ENCODE assay signal across 8 cellular contexts in the genomic region with DNA sequence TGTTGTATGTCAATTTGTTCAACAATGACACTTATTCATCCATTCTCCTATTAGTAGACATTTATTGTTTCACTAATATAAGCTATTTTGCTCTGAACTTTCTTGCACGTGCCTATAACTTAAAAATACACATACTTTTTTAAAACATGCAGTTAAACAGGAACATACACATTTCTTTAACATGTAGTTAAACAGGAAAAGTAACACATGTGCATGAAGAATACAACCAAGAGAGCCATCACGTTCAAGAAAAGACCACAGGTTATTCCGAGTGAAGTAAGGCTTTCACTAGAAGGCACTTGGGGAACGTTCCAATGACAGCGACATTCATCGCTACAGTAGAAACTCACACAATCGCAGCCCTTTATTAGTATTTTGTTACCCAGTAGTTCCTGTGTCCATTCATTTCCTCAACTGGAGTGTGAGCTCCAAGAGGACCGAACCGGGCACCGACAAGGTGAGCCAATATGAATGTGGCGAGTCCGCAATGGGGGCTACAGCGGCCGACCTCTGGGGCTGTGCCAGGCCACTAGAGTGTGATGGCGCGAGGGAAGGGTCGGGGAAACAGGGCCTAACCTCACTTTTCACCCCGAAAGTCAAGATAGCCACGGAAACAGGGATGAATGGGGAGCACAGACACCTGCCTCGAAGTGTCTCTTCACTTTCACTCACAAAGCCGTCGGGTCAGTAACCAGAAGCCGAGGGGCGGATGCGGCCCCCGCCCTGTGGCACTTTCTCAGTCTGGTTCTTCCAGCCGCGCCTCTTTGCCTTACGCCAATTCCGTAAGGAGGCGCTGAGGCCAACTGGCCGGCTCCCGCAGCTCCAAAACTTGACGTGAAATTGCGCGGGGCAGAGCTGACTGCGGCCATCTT. TPM values are rescaled to one million over a fixed set of nuclear protein-coding genes. Genes with fewer than 3 reads are reported as not detected.
A peak's percentile ranks its signal among the peaks of the same experiment; 100 is the strongest.
DNase-seq lines count a peak whose midpoint lies in the region; ATAC-seq and TF ChIP-seq lines count a peak whose summit lies in the region.

No MANE protein-coding gene starts in this region.

- peak overlapping the region; percentile 57 for H2BK20ac ChIP-seq in IMR-90 (ENCODE audit: low read depth, low read length)

- H3K4me3 Mint-ChIP-seq in stimulated activated memory B cell treated with anti-CD40 and anti-IgM and Interleukin-4, amounts not matched to agents 10 μg/mL and 1 μg/mL and 100 μg/mL, for 72 hours: peak overlapping the region; percentile 98

- peak overlapping the region; percentile 93 for H3K23ac ChIP-seq in IMR-90 (ENCODE audit: low read depth, low read length)

- in situ Hi-C loops in IMR-90 (cut with MboI; ENCODE audit: low sequenced_read_pairs): loop anchor here (5.0 kb wide), 1 partner anchor 38 kb away; no protein-coding TSS in a partner anchor

- TF ChIP-seq RAD21 in IMR-90 (IDR thresholded peaks at IDR 0.05; ENCODE audit: low read length): no peak

- H3K79me2 ChIP-seq in OCI-LY1 (ENCODE audit: insufficient read depth, low read length): peaks cover 33% of the 10 kb centered on the region

- H2AFZ ChIP-seq in IMR-90 (replicated peaks; ENCODE audit: low read length, poor library complexity) (peak overlapping the region; percentile 88), OCI-LY1 (ENCODE audit: low read length) (peak overlapping the region; percentile 12; the same call in 1 of the 2 replicates)

- peak overlapping the region; percentile 97 for H3K18ac ChIP-seq in IMR-90 (ENCODE audit: low read depth, low read length)

- no peaks in the 10 kb centered on the region for H3K27me3 ChIP-seq in IMR-90 (ENCODE audit: control insufficient read depth, insufficient read depth, low read length)
- no peaks in the 10 kb centered on the region for H3K27me3 ChIP-seq in OCI-LY1 (ENCODE audit: insufficient read depth, low read length)
- H3K27me3 ChIP-seq in esophagus muscularis mucosa: no peaks in the 10 kb centered on the region

- peak overlapping the region; percentile 96 for H2BK5ac ChIP-seq in IMR-90 (ENCODE audit: low read depth, low read length, poor library complexity, severe bottlenecking)

- H3F3A ChIP-seq in OCI-LY1 (ENCODE audit: insufficient read depth, low read length): no peaks in the 10 kb centered on the region

- no peaks in the 10 kb centered on the region for H3K9me2 ChIP-seq in OCI-LY1 (ENCODE audit: low read depth, low read length)

- peak; percentile 46 for ATAC-seq in GM21576 (IDR thresholded peaks at IDR 0.05; ENCODE audit: unreplicated experiment)
- peak; percentile 65 for ATAC-seq in IMR-90 (ENCODE audit: low read depth)
- ATAC-seq in stimulated activated memory B cell treated with anti-CD40 and anti-IgM and Interleukin-4, amounts not matched to agents 10 μg/mL and 1 μg/mL and 100 μg/mL, for 72 hours: peak; percentile 82

- BruUV-seq in IMR-90 (replicated peaks; lab: Mats Ljungman, UMichigan): TSS peak; percentile 74

- peaks cover 34% of the 10 kb centered on the region for H4K20me1 ChIP-seq in IMR-90 (ENCODE audit: insufficient read depth, low read length)
- H4K20me1 ChIP-seq in OCI-LY1 (ENCODE audit: insufficient read depth, low read length): no peaks in the 10 kb centered on the region

- H3K9me3 ChIP-seq in IMR-90 (ENCODE audit: control insufficient read depth, insufficient read depth, low read length) (no peaks in the 10 kb centered on the region), OCI-LY1 (ENCODE audit: low read length) (peaks cover 4% of the 10 kb centered on the region), esophagus muscularis mucosa (no peaks in the 10 kb centered on the region)

- H2AK9ac ChIP-seq in IMR-90 (replicated peaks; ENCODE audit: low read depth, low read length, poor library complexity): peak overlapping the region; percentile 88

- CTCF ChIA-PET in IMR-90 (lab: Yijun Ruan, JAX): interaction anchor here (0.9 to 1.5 kb wide), 4 partner anchors 15 to 108 kb away, joined by 3 read pairs; no protein-coding TSS in a partner anchor

- H3K27ac Mint-ChIP-seq in stimulated activated memory B cell treated with anti-CD40 and anti-IgM and Interleukin-4, amounts not matched to agents 10 μg/mL and 1 μg/mL and 100 μg/mL, for 72 hours: peak overlapping the region; percentile 97

- H3K27ac ChIP-seq in IMR-90 (ENCODE audit: insufficient read depth, low read length) (peak overlapping the region; percentile 95), OCI-LY1 (ENCODE audit: low read depth, low read length, poor library complexity, severe bottlenecking) (peak overlapping the region; percentile 74), esophagus muscularis mucosa (replicated peaks in 1 of 4) (peak overlapping the region; percentile 96 to 99 (median 98))

- peak overlapping the region; percentile 92 for H3K4me3 ChIP-seq in IMR-90 (ENCODE audit: insufficient read depth, low read depth, low read length)
- peak overlapping the region; percentile 81 for H3K4me3 ChIP-seq in OCI-LY1 (ENCODE audit: low read depth, low read length, poor library complexity, severe bottlenecking)
- H3K4me3 ChIP-seq in esophagus muscularis mucosa: peak overlapping the region; percentile 71 to 99 (median 96)

- peaks cover 42% of the 10 kb centered on the region for H3K36me3 Mint-ChIP-seq in stimulated activated memory B cell treated with anti-CD40 and anti-IgM and Interleukin-4, amounts not matched to agents 10 μg/mL and 1 μg/mL and 100 μg/mL, for 72 hours

- H2AK5ac ChIP-seq in IMR-90 (ENCODE audit: low read depth, low read length): peak overlapping the region; percentile 41

- H3K4me1 ChIP-seq in IMR-90 (ENCODE audit: control insufficient read depth, insufficient read depth, low read length) (no peaks in the 10 kb centered on the region), OCI-LY1 (ENCODE audit: insufficient read depth, low read length, severe bottlenecking) (peaks cover 34% of the 10 kb centered on the region), esophagus muscularis mucosa (peaks cover 25 to 40% (median 36%) of the 10 kb centered on the region in 4 donors)

- H3K27me3 Mint-ChIP-seq in stimulated activated memory B cell treated with anti-CD40 and anti-IgM and Interleukin-4, amounts not matched to agents 10 μg/mL and 1 μg/mL and 100 μg/mL, for 72 hours: no peaks in the 10 kb centered on the region

- H4K91ac ChIP-seq in IMR-90 (ENCODE audit: insufficient read depth, low read depth, low read length): peak overlapping the region; percentile 100

- no peak for TF ChIP-seq POLR2A in IMR-90 (IDR thresholded peaks at IDR 0.05; ENCODE audit: low read depth, low read length)
- no peak for TF ChIP-seq POLR2A in esophagus muscularis mucosa (IDR thresholded peaks at IDR 0.05; ENCODE audit: low read depth)

- 0% methylated on average over 3 of the region's 37 CpGs; no CpG with 5 or more reads in 1 of the 2 experiments for WGBS in IMR-90 (ENCODE audit: extremely low coverage in 2 of 2, insufficient read length in 1 of 2), 2 experiments
- 4% methylated on average over 31 of the region's 37 CpGs for WGBS in esophagus muscularis mucosa

- H4K8ac ChIP-seq in IMR-90 (ENCODE audit: low read depth in 2 of 2, low read length in 2 of 2): peak overlapping the region; percentile 97 to 100

- peak overlapping the region; percentile 100 for H3K56ac ChIP-seq in IMR-90 (ENCODE audit: extremely low read depth, insufficient read depth, low read length)

- H3K4me2 ChIP-seq in IMR-90 (ENCODE audit: low read depth, low read length) (peak overlapping the region; percentile 90), OCI-LY1 (ENCODE audit: low read length) (peak overlapping the region; percentile 75)

- H3K36me3 ChIP-seq in IMR-90 (ENCODE audit: control insufficient read depth, insufficient read depth, low read length) (no peaks in the 10 kb centered on the region), OCI-LY1 (ENCODE audit: insufficient read depth, low read length) (peaks cover 11% of the 10 kb centered on the region), esophagus muscularis mucosa (no peaks in the 10 kb centered on the region)

- TF ChIP-seq CTCF in IMR-90 (conservative IDR thresholded peaks at IDR 0.05; ENCODE audit: low read depth, low read length) (no peak), OCI-LY1 (IDR thresholded peaks at IDR 0.05; ENCODE audit: low read length) (no peak), esophagus muscularis mucosa (IDR thresholded peaks at IDR 0.05) (no peak)

- peak; percentile 98 for DNase-seq in DMS153 treated with DMSO at 0.1 percent for 48 hours (lab: John Stamatoyannopoulos, UW; ENCODE audit: unreplicated experiment)
- DNase-seq in IMR-90: peak; percentile 82
- DNase-seq in activated T-cell treated with anti-CD3 and anti-CD28 coated beads for 48 hours (ENCODE audit: low read depth): peak; percentile 81
- DNase-seq in esophagus muscularis mucosa (ENCODE audit: extremely low spot score): peak; percentile 97
- DNase-seq in myocyte (ENCODE audit: low read depth): peak; percentile 95

- peak overlapping the region; percentile 99 for H2BK120ac ChIP-seq in IMR-90 (ENCODE audit: low read depth, low read length)

- intact Hi-C loops in IMR-90 (cut with micrococcal nuclease): loop anchor here (2.0 to 5.0 kb wide), 6 partner anchors 37 to 373 kb away; no protein-coding TSS in a partner anchor
- intact Hi-C loops in esophagus muscularis mucosa (cut with DNase I): loop anchor here (2.0 to 5.0 kb wide), 4 partner anchors 42 to 107 kb away; partner anchors contain the start of gene HERPUD2

- POLR2A ChIA-PET in IMR-90 (lab: Charles Lee; ENCODE audit: unreplicated experiment): interaction anchor here (0.6 to 1.8 kb wide), 6 partner anchors 8 to 559 kb away, joined by 3 to 9 read pairs (median 4); no protein-coding TSS in a partner anchor

- H3K9me3 Mint-ChIP-seq in stimulated activated memory B cell treated with anti-CD40 and anti-IgM and Interleukin-4, amounts not matched to agents 10 μg/mL and 1 μg/mL and 100 μg/mL, for 72 hours: no peaks in the 10 kb centered on the region

- H3K14ac ChIP-seq in IMR-90 (replicated peaks; ENCODE audit: low read depth, low read length): peak overlapping the region; percentile 93

- peaks cover 4 to 6% of the 10 kb centered on the region in 2 experiments; a peak in 2 of 4 replicates for H3K79me1 ChIP-seq in IMR-90 (ENCODE audit: low read depth in 1 of 2, low read length in 2 of 2)

- peak overlapping the region; percentile 99 for H3K4ac ChIP-seq in IMR-90 (ENCODE audit: low read depth, low read length)

- no peak for TF ChIP-seq EP300 in esophagus muscularis mucosa (IDR thresholded peaks at IDR 0.05)

- dilution Hi-C loops in IMR-90 (cut with HindIII; ENCODE audit: low sequenced_read_pairs, unreplicated experiment): no loop called here

- H3K9me1 ChIP-seq in IMR-90 (ENCODE audit: insufficient read depth, low read length): no peaks in the 10 kb centered on the region

- peak overlapping the region; percentile 95 for H2BK15ac ChIP-seq in IMR-90 (ENCODE audit: low read depth, low read length)

- peak overlapping the region; percentile 98 for H4K5ac ChIP-seq in IMR-90 (ENCODE audit: low read depth, low read length)

- peaks cover 55% of the 10 kb centered on the region for H3K4me1 Mint-ChIP-seq in stimulated activated memory B cell treated with anti-CD40 and anti-IgM and Interleukin-4, amounts not matched to agents 10 μg/mL and 1 μg/mL and 100 μg/mL, for 72 hours

- H3K9ac ChIP-seq in IMR-90 (ENCODE audit: low read depth, low read length) (peak overlapping the region; percentile 90), OCI-LY1 (ENCODE audit: low read length) (peak overlapping the region; percentile 81)

RNA-seq across cellular contexts. Expression of gene SEPTIN7, which starts 0.8 kb away (rescaled TPM):
- total RNA-seq in IMR-90 (2012; rRNA removed): 239 and 270 TPM in 2 replicates
- 112 and 150 TPM in 2 replicates for polyA plus RNA-seq in IMR-90 (2012; rRNA removed)
- polyA plus RNA-seq in IMR-90 (2012; cell fraction: cytosol; rRNA removed): 20.5 and 27.9 TPM in 2 replicates
- 5.8 and 66.9 TPM in 2 replicates for polyA plus RNA-seq in IMR-90 (2012; cell fraction: nucleus; rRNA removed; ENCODE audit: low replicate concordance)
- 100 to 1,000 TPM; 262 to 353 (median 300) TPM for total RNA-seq in esophagus muscularis mucosa
- 345 and 379 TPM in 2 replicates for total RNA-seq in myocyte
- 169 TPM for polyA plus RNA-seq in myocyte (2012)

Comparison
In these comparisons a context has a peak if more than half of its experiments do, and no peak if none do; other contexts are left out.
1. Peak in every context shown above with its lines: DNase-seq, ATAC-seq, H3K4me3 ChIP-seq and H3K27ac ChIP-seq.